In the genomic region with DNA sequence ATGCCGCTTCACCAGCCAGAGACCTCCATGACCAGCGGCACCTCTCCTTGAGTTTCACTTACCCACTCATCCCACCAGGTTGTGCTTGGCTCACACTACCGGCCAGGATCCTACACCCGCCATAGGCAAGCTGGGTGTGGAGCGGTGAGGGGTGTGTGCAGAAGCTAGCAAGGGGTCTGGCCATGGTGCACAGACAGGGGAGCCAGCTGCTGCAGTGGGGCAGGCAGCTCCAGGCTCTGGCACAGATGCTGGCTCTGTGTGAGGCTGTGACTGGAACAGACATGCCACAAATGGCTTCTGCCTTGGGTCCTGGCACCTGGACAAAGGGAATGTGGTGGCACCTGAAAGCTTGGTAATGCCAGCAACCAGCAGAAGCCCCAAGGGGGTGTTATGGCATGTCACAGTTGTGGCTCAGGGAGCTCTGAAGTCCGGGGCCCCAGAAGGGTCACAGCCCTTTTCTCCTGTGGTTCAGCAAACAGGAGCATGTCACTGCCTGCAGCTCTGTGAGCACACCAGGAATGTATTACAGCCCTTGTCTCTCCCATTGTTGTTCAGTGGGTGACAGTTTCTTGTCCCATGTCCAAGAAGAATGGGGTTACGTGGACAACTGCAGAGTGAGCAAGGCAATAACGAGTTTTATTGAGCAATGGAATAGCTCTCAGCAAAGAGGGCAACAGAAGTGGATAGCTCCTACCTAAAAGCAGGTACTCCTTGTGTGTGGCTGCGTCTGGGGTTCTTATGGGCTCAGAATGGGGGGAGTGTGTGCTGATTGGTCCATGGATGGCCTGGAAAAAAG, we compare ENCODE assay signal across 19 cellular contexts.
DNase-seq lines count a peak whose midpoint lies in the region; ATAC-seq, FAIRE-seq and TF ChIP-seq lines count a peak whose summit lies in the region.
"Had no signal": no experiment of that assay in that cellular context is flagged by ENCODE, and none has a peak within 500 bp of the region (broad histone marks: within the 10 kb centered on the region; RNA-seq: fewer than 3 reads in every experiment).

No MANE protein-coding gene starts in this region.

- no peaks in the 10 kb centered on the region for H3K9me3 ChIP-seq in IMR-90 (ENCODE audit: control insufficient read depth, insufficient read depth, low read length)
- H3K9me3 ChIP-seq in kidney (ENCODE audit: control insufficient read depth in 1 of 2, low read length in 2 of 2) = peaks cover 0 to 5% of the 10 kb centered on the region in 2 donors
- H3K9me3 ChIP-seq: SK-N-SH had no signal

- no peak overlapping the region for H3K4me2 ChIP-seq in IMR-90 (ENCODE audit: low read depth, low read length)
- H3K4me2 ChIP-seq: SK-N-SH had no signal

- H3K4me3 ChIP-seq in IMR-90 (ENCODE audit: insufficient read depth, low read depth, low read length) (no peak overlapping the region), kidney (ENCODE audit: low read length in 2 of 2) (no peak overlapping the region)

- H3K56ac ChIP-seq in IMR-90 (ENCODE audit: extremely low read depth, insufficient read depth, low read length) = no peak overlapping the region

- FAIRE-seq in kidney (lab: Jason Lieb, UNC) = no peak
- FAIRE-seq: D721Med, GM12892 had no signal

- H2AK5ac ChIP-seq in IMR-90 (ENCODE audit: low read depth, low read length) = no peak overlapping the region

- ATAC-seq in IMR-90 (ENCODE audit: low read depth) (no peak), GM21619 (IDR thresholded peaks at IDR 0.05; ENCODE audit: unreplicated experiment) (no peak)
- ATAC-seq in stimulated activated memory B cell treated with anti-CD40 and anti-IgM and Interleukin-4, amounts not matched to agents 10 μg/mL and 1 μg/mL and 100 μg/mL, for 72 hours = peak; percentile 20
- no peak for ATAC-seq in activated T-cell treated with anti-CD3 and anti-CD28 coated beads, Interleukin-2, amount 50 U/mL, for 72 hours (replicated peaks in 1 of 2)

- H3K27me3 ChIP-seq in IMR-90 (ENCODE audit: control insufficient read depth, insufficient read depth, low read length) = no peaks in the 10 kb centered on the region

- no peak overlapping the region for H3K27ac Mint-ChIP-seq in stimulated activated memory B cell treated with anti-CD40 and anti-IgM and Interleukin-4, amounts not matched to agents 10 μg/mL and 1 μg/mL and 100 μg/mL, for 72 hours
- H3K27ac Mint-ChIP-seq in activated T-cell treated with anti-CD3 and anti-CD28 coated beads, Interleukin-2, amount 50 U/mL, for 72 hours = no peak overlapping the region

- H3K23ac ChIP-seq in IMR-90 (ENCODE audit: low read depth, low read length) = no peak overlapping the region

- no peaks in the 10 kb centered on the region for H3K27me3 Mint-ChIP-seq in stimulated activated memory B cell treated with anti-CD40 and anti-IgM and Interleukin-4, amounts not matched to agents 10 μg/mL and 1 μg/mL and 100 μg/mL, for 72 hours
- H3K27me3 Mint-ChIP-seq in activated T-cell treated with anti-CD3 and anti-CD28 coated beads, Interleukin-2, amount 50 U/mL, for 72 hours (ENCODE audit: low read depth) = no peaks in the 10 kb centered on the region

- H3K27ac ChIP-seq in IMR-90 (ENCODE audit: insufficient read depth, low read length) (no peak overlapping the region), kidney (ENCODE audit: low read depth in 2 of 2, low read length in 2 of 2) (no peak overlapping the region)
- H3K27ac ChIP-seq: C4-2B had no signal

- no peak overlapping the region for H3K18ac ChIP-seq in IMR-90 (ENCODE audit: low read depth, low read length)

- no peaks in the 10 kb centered on the region for H3K9me1 ChIP-seq in IMR-90 (ENCODE audit: insufficient read depth, low read length)

- WGBS in IMR-90 (ENCODE audit: extremely low coverage in 2 of 2, insufficient read length in 1 of 2), 2 experiments = 67% methylated on average over 1 of the region's 9 CpGs; no CpG with 5 or more reads in 1 of the 2 experiments

- no peaks in the 10 kb centered on the region for H4K20me1 ChIP-seq in IMR-90 (ENCODE audit: insufficient read depth, low read length)

- no peaks in the 10 kb centered on the region for H3K36me3 Mint-ChIP-seq in stimulated activated memory B cell treated with anti-CD40 and anti-IgM and Interleukin-4, amounts not matched to agents 10 μg/mL and 1 μg/mL and 100 μg/mL, for 72 hours
- no peaks in the 10 kb centered on the region for H3K36me3 Mint-ChIP-seq in activated T-cell treated with anti-CD3 and anti-CD28 coated beads, Interleukin-2, amount 50 U/mL, for 72 hours (ENCODE audit: insufficient read depth in 2 of 2)

- H2AFZ ChIP-seq in IMR-90 (replicated peaks; ENCODE audit: low read length, poor library complexity) = peak overlapping the region; percentile 32

- no peak for TF ChIP-seq POLR2A in IMR-90 (IDR thresholded peaks at IDR 0.05; ENCODE audit: low read depth, low read length)

- POLR2A ChIA-PET in IMR-90 (lab: Charles Lee; ENCODE audit: unreplicated experiment) = no interaction called here

- no peak overlapping the region for H4K5ac ChIP-seq in IMR-90 (ENCODE audit: low read depth, low read length)

- no peak overlapping the region for H2BK120ac ChIP-seq in IMR-90 (ENCODE audit: low read depth, low read length)

- H3K79me1 ChIP-seq in IMR-90 (ENCODE audit: low read depth in 1 of 2, low read length in 2 of 2) = no peaks in the 10 kb centered on the region

- H3K9ac ChIP-seq in IMR-90 (ENCODE audit: low read depth, low read length) = no peak overlapping the region
- H3K9ac ChIP-seq in kidney (ENCODE audit: low read length in 2 of 2) = no peak overlapping the region
- H3K9ac ChIP-seq: SK-N-SH had no signal

- no peak overlapping the region for H4K8ac ChIP-seq in IMR-90 (ENCODE audit: low read depth in 2 of 2, low read length in 2 of 2)

- CTCF ChIA-PET in IMR-90 (lab: Yijun Ruan, JAX) = no interaction called here

- H3K4ac ChIP-seq in IMR-90 (ENCODE audit: low read depth, low read length) = no peak overlapping the region

- peaks cover 3% of the 10 kb centered on the region for H3K9me3 Mint-ChIP-seq in stimulated activated memory B cell treated with anti-CD40 and anti-IgM and Interleukin-4, amounts not matched to agents 10 μg/mL and 1 μg/mL and 100 μg/mL, for 72 hours
- peaks cover 4 to 13% of the 10 kb centered on the region in 2 donors for H3K9me3 Mint-ChIP-seq in activated T-cell treated with anti-CD3 and anti-CD28 coated beads, Interleukin-2, amount 50 U/mL, for 72 hours

- TF ChIP-seq CTCF in IMR-90 (conservative IDR thresholded peaks at IDR 0.05; ENCODE audit: low read depth, low read length) = no peak
- no peak for TF ChIP-seq CTCF in kidney (IDR thresholded peaks at IDR 0.05; ENCODE audit: borderline replicate concordance, extremely low read depth, insufficient read depth)

- TF ChIP-seq RAD21 in IMR-90 (IDR thresholded peaks at IDR 0.05; ENCODE audit: low read length) = no peak

- no peak overlapping the region for H4K91ac ChIP-seq in IMR-90 (ENCODE audit: insufficient read depth, low read depth, low read length)

- dilution Hi-C loops in IMR-90 (cut with HindIII; ENCODE audit: low sequenced_read_pairs, unreplicated experiment) = no loop called here

- no TSS peak for BruUV-seq in IMR-90 (replicated peaks; lab: Mats Ljungman, UMichigan)

- H2BK15ac ChIP-seq in IMR-90 (ENCODE audit: low read depth, low read length) = no peak overlapping the region

- no peak overlapping the region for H2BK5ac ChIP-seq in IMR-90 (ENCODE audit: low read depth, low read length, poor library complexity, severe bottlenecking)

- DNase-seq in IMR-90 = no peak
- DNase-seq in UCSD-AML1 (lab: John Stamatoyannopoulos, UW; ENCODE audit: unreplicated experiment) = peak; percentile 5
- DNase-seq in kidney = peak; percentile 56
- no peak for DNase-seq in SW480 (ENCODE audit: low spot score)
- no peak for DNase-seq in activated T-cell treated with anti-CD3 and anti-CD28 coated beads, Interleukin-2, amount 50 U/mL, for 72 hours
- DNase-seq: AML-193, H7, NCI-H1105, NCI-H2081 treated with DMSO at 0.1 percent for 48 hours, NCI-H2227 treated with DMSO at 0.1 percent for 48 hours, NCI-H510A treated with DMSO at 0.1 percent for 48 hours, RPMI8226, SHP77 treated with DMSO at 0.1 percent for 48 hours, SK-N-SH had no signal

- intact Hi-C loops in IMR-90 (cut with micrococcal nuclease) = no loop called here
- intact Hi-C loops in kidney (cut with DNase I) = no loop called here

- H3K4me1 ChIP-seq in IMR-90 (ENCODE audit: control insufficient read depth, insufficient read depth, low read length) (no peaks in the 10 kb centered on the region), kidney (ENCODE audit: control insufficient read depth in 1 of 2, insufficient read depth in 1 of 2, low read depth in 1 of 2, low read length in 2 of 2) (no peaks in the 10 kb centered on the region)

- no peak overlapping the region for H2BK20ac ChIP-seq in IMR-90 (ENCODE audit: low read depth, low read length)

- no peaks in the 10 kb centered on the region for H3K4me1 Mint-ChIP-seq in stimulated activated memory B cell treated with anti-CD40 and anti-IgM and Interleukin-4, amounts not matched to agents 10 μg/mL and 1 μg/mL and 100 μg/mL, for 72 hours
- H3K4me1 Mint-ChIP-seq in activated T-cell treated with anti-CD3 and anti-CD28 coated beads, Interleukin-2, amount 50 U/mL, for 72 hours (ENCODE audit: low read depth) = no peaks in the 10 kb centered on the region

- in situ Hi-C loops in IMR-90 (cut with MboI; ENCODE audit: low sequenced_read_pairs) = no loop called here

- no peak overlapping the region for H2AK9ac ChIP-seq in IMR-90 (replicated peaks; ENCODE audit: low read depth, low read length, poor library complexity)

- H3K14ac ChIP-seq in IMR-90 (replicated peaks; ENCODE audit: low read depth, low read length) = no peak overlapping the region

- no peak overlapping the region for H3K4me3 Mint-ChIP-seq in stimulated activated memory B cell treated with anti-CD40 and anti-IgM and Interleukin-4, amounts not matched to agents 10 μg/mL and 1 μg/mL and 100 μg/mL, for 72 hours
- no peak overlapping the region for H3K4me3 Mint-ChIP-seq in activated T-cell treated with anti-CD3 and anti-CD28 coated beads, Interleukin-2, amount 50 U/mL, for 72 hours

- H3K36me3 ChIP-seq in IMR-90 (ENCODE audit: control insufficient read depth, insufficient read depth, low read length) = no peaks in the 10 kb centered on the region
- no peaks in the 10 kb centered on the region for H3K36me3 ChIP-seq in kidney (ENCODE audit: control insufficient read depth in 1 of 2, insufficient read depth in 2 of 2, low read length in 2 of 2)

TF ChIP-seq in IMR-90, 13 proteins besides CTCF, POLR2A, EP300 and RAD21 (continues in another document):
- TF ChIP-seq CEBPB (IDR thresholded peaks at IDR 0.05; ENCODE audit: low read depth, low read length) (no peak), ELK1 (IDR thresholded peaks at IDR 0.05; ENCODE audit: borderline replicate concordance, low read depth, low read length) (no peak), FOS (IDR thresholded peaks at IDR 0.05; ENCODE audit: low read depth, low read length) (no peak), SMC3 (IDR thresholded peaks at IDR 0.05; ENCODE audit: low read depth, low read length) (no peak)

Comparison
In these comparisons a context has a peak if more than half of its experiments do, and no peak if none do; other contexts are left out.
1. DNase-seq: peak in UCSD-AML1 (single experiment) and kidney (single experiment); none in IMR-90 (single experiment), SW480 (single experiment) and activated T-cell treated with anti-CD3 and anti-CD28 coated beads, Interleukin-2, amount 50 U/mL, for 72 hours (0 of 2).